ENCODE assay signal across 15 cellular contexts in genomic region chr20:33824852-33825251, GRCh38.
"Had no signal": no experiment of that assay in that cellular context is flagged by ENCODE, and none has a peak within 500 bp of the region (broad histone marks: within the 10 kb centered on the region; RNA-seq: fewer than 3 reads in every experiment).

No MANE protein-coding gene starts in this region.

- H3K4me3 ChIP-seq: dorsolateral prefrontal cortex, lower lobe of right lung, right atrium auricular region, tibial artery, uterus had no signal

- H3K4me3 Mint-ChIP-seq: activated naive CD8-positive, alpha-beta T cell treated with anti-CD3 and anti-CD28 coated beads for 36 hours; nephron progenitor cell; stimulated activated effector memory CD8-positive, alpha-beta T cell treated with anti-CD3 and anti-CD28 coated beads, Interleukin-12 subunit alpha, Interleukin-12 subunit beta, amount 100 ng/mL, for 72 hours had no signal

- H3K27me3 ChIP-seq: dorsolateral prefrontal cortex, foreskin keratinocyte, right atrium auricular region, tibial artery, uterus had no signal

- H3K9me3 Mint-ChIP-seq: activated naive CD8-positive, alpha-beta T cell treated with anti-CD3 and anti-CD28 coated beads for 36 hours; nephron progenitor cell; stimulated activated effector memory CD8-positive, alpha-beta T cell treated with anti-CD3 and anti-CD28 coated beads, Interleukin-12 subunit alpha, Interleukin-12 subunit beta, amount 100 ng/mL, for 72 hours had no signal

- ATAC-seq: foreskin keratinocyte; lower lobe of right lung; stimulated activated effector memory CD8-positive, alpha-beta T cell treated with anti-CD3 and anti-CD28 coated beads, Interleukin-12 subunit alpha, Interleukin-12 subunit beta, amount 100 ng/mL, for 72 hours had no signal

- H3K36me3 ChIP-seq: lower lobe of right lung, right atrium auricular region, tibial artery, uterus had no signal

- H3K27ac ChIP-seq: dorsolateral prefrontal cortex, epithelial cell of prostate, foreskin keratinocyte, lower lobe of right lung, right atrium auricular region, tibial artery, uterus had no signal

- H3K4me1 ChIP-seq: foreskin keratinocyte had no signal

- DNase-seq: activated CD4-positive, alpha-beta T cell treated with anti-CD3 and anti-CD28 coated beads for 1 hour; activated gamma-delta T cell treated with Interleukin-2 at 50 U/mL for 16 hours; activated naive CD8-positive, alpha-beta T cell treated with anti-CD3 and anti-CD28 coated beads for 36 hours; amniotic stem cell; dorsolateral prefrontal cortex; foreskin keratinocyte; hippocampal formation; lower lobe of right lung; nephron progenitor cell; occipital lobe; tibial artery; uterus had no signal

- H3K27me3 Mint-ChIP-seq: activated naive CD8-positive, alpha-beta T cell treated with anti-CD3 and anti-CD28 coated beads for 36 hours had no signal

- H3K9me3 ChIP-seq: lower lobe of right lung, right atrium auricular region, tibial artery, uterus had no signal

- H3K27ac Mint-ChIP-seq: activated naive CD8-positive, alpha-beta T cell treated with anti-CD3 and anti-CD28 coated beads for 36 hours; nephron progenitor cell had no signal
